In genomic region chr5:76763136-76763535, GRCh38 we compare ENCODE assay signal across 25 cellular contexts. TPM values are rescaled to one million over a fixed set of nuclear protein-coding genes. Genes with fewer than 3 reads are reported as not detected.
A peak's percentile ranks its signal among the peaks of the same experiment; 100 is the strongest.
DNase-seq lines count a peak whose midpoint lies in the region; ATAC-seq and TF ChIP-seq lines count a peak whose summit lies in the region.
"Had no signal": no experiment of that assay in that cellular context is flagged by ENCODE, and none has a peak within 500 bp of the region (broad histone marks: within the 10 kb centered on the region; RNA-seq: fewer than 3 reads in every experiment).

No MANE protein-coding gene starts in this region.

- peak overlapping the region; percentile 40 for H3K27ac Mint-ChIP-seq in activated CD8-positive, alpha-beta memory T cell treated with anti-CD3 and anti-CD28 coated beads, Interleukin-2, amount 10 ng/mL, durations not matched to agents 7 days and 5 days
- no peak overlapping the region for H3K27ac Mint-ChIP-seq in activated T-helper 17 cell treated with anti-CD3 and anti-CD28 coated beads, Interleukin-2, amount 50 U/mL, for 72 hours
- peak overlapping the region; percentile 87 to 94 for H3K27ac Mint-ChIP-seq in natural killer cell treated with Interleukin-12 subunit alpha and Interleukin-12 subunit beta and Interleukin-15 and Interleukin-18, amount 100 ng/mL, for 72 hours

- no peaks in the 10 kb centered on the region for H4K20me1 ChIP-seq in MM.1S (ENCODE audit: insufficient read depth, low read length)
- no peaks in the 10 kb centered on the region for H4K20me1 ChIP-seq in smooth muscle cell (ENCODE audit: low read depth)
- H4K20me1 ChIP-seq: BLaER1 had no signal

- no peak for TF ChIP-seq CTCF in MM.1S (IDR thresholded peaks at IDR 0.05; ENCODE audit: low read length)
- no peak for TF ChIP-seq CTCF in smooth muscle cell (IDR thresholded peaks at IDR 0.05; ENCODE audit: borderline replicate concordance, insufficient read depth, poor library complexity, severe bottlenecking)

- no peak overlapping the region for H3K9ac ChIP-seq in MM.1S (ENCODE audit: low read length)
- H3K9ac ChIP-seq in smooth muscle cell (ENCODE audit: low read depth), result no peak overlapping the region
- H3K9ac ChIP-seq: BLaER1, parathyroid adenoma had no signal

- H3K4me3 Mint-ChIP-seq in activated CD8-positive, alpha-beta memory T cell treated with anti-CD3 and anti-CD28 coated beads, Interleukin-2, amount 10 ng/mL, durations not matched to agents 7 days and 5 days, result no peak overlapping the region
- no peak overlapping the region for H3K4me3 Mint-ChIP-seq in activated T-helper 17 cell treated with anti-CD3 and anti-CD28 coated beads, Interleukin-2, amount 50 U/mL, for 72 hours
- H3K4me3 Mint-ChIP-seq in natural killer cell treated with Interleukin-12 subunit alpha and Interleukin-12 subunit beta and Interleukin-15 and Interleukin-18, amount 100 ng/mL, for 72 hours, result peak overlapping the region; percentile 72
- H3K4me3 Mint-ChIP-seq: naive thymus-derived CD8-positive, alpha-beta T cell had no signal

- no peaks in the 10 kb centered on the region; the same call in 1 of the 2 replicates for H3K27me3 ChIP-seq in MM.1S (replicated peaks; ENCODE audit: insufficient read depth, low read length)
- no peaks in the 10 kb centered on the region for H3K27me3 ChIP-seq in smooth muscle cell (ENCODE audit: low read depth)
- H3K27me3 ChIP-seq: adrenal gland, BLaER1, suprapubic skin, uterus had no signal

- H3K36me3 Mint-ChIP-seq in activated CD8-positive, alpha-beta memory T cell treated with anti-CD3 and anti-CD28 coated beads, Interleukin-2, amount 10 ng/mL, durations not matched to agents 7 days and 5 days, result peaks cover 19% of the 10 kb centered on the region
- no peaks in the 10 kb centered on the region for H3K36me3 Mint-ChIP-seq in activated T-helper 17 cell treated with anti-CD3 and anti-CD28 coated beads, Interleukin-2, amount 50 U/mL, for 72 hours (ENCODE audit: low read depth)
- peaks cover 20% of the 10 kb centered on the region for H3K36me3 Mint-ChIP-seq in natural killer cell treated with Interleukin-12 subunit alpha and Interleukin-12 subunit beta and Interleukin-15 and Interleukin-18, amount 100 ng/mL, for 72 hours
- H3K36me3 Mint-ChIP-seq: IgD-negative memory B cell had no signal

- peaks cover 5% of the 10 kb centered on the region for H3K9me3 Mint-ChIP-seq in activated CD8-positive, alpha-beta memory T cell treated with anti-CD3 and anti-CD28 coated beads, Interleukin-2, amount 10 ng/mL, durations not matched to agents 7 days and 5 days (ENCODE audit: low read depth)
- H3K9me3 Mint-ChIP-seq in activated T-helper 17 cell treated with anti-CD3 and anti-CD28 coated beads, Interleukin-2, amount 50 U/mL, for 72 hours, result no peaks in the 10 kb centered on the region
- peaks cover 6% of the 10 kb centered on the region for H3K9me3 Mint-ChIP-seq in natural killer cell treated with Interleukin-12 subunit alpha and Interleukin-12 subunit beta and Interleukin-15 and Interleukin-18, amount 100 ng/mL, for 72 hours

- CTCF ChIA-PET in activated CD8-positive, alpha-beta memory T cell treated with anti-CD3 and anti-CD28 coated beads, Interleukin-2, amount 10 ng/mL, durations not matched to agents 7 days and 5 days (lab: Charles Lee), result interaction anchor here (0.6 to 2.6 kb wide), 8 partner anchors 10 to 308 kb away, joined by 3 to 12 read pairs (median 5); no protein-coding TSS in a partner anchor

- H3K4me3 ChIP-seq in MM.1S (ENCODE audit: low read length) (no peak overlapping the region), smooth muscle cell (no peak overlapping the region)
- H3K4me3 ChIP-seq: adrenal gland, BLaER1, HAP-1, suprapubic skin, uterus had no signal

- H3K79me2 ChIP-seq in MM.1S (ENCODE audit: low read length) (no peaks in the 10 kb centered on the region), smooth muscle cell (ENCODE audit: low read depth) (no peaks in the 10 kb centered on the region)
- H3K79me2 ChIP-seq: parathyroid adenoma had no signal

- H3K4me1 ChIP-seq in MM.1S (ENCODE audit: low read length) (no peaks in the 10 kb centered on the region), smooth muscle cell (ENCODE audit: low read depth) (no peaks in the 10 kb centered on the region)
- H3K4me1 ChIP-seq: adrenal gland, BLaER1, HAP-1, parathyroid adenoma, suprapubic skin, uterus had no signal

- no peaks in the 10 kb centered on the region for H3K9me2 ChIP-seq in MM.1S (replicated peaks; ENCODE audit: insufficient read depth, low read length)

- H2AFZ ChIP-seq in MM.1S (ENCODE audit: low read length) (no peak overlapping the region), smooth muscle cell (ENCODE audit: low read depth) (no peak overlapping the region)
- H2AFZ ChIP-seq: parathyroid adenoma had no signal

- H3K9me3 ChIP-seq in MM.1S (replicated peaks; ENCODE audit: insufficient read depth, low read length) (no peaks in the 10 kb centered on the region), smooth muscle cell (replicated peaks; ENCODE audit: low read depth) (peaks cover 6% of the 10 kb centered on the region)
- H3K9me3 ChIP-seq: adrenal gland, BLaER1, HAP-1, suprapubic skin, uterus had no signal

- H3F3A ChIP-seq in MM.1S (ENCODE audit: insufficient read depth, low read length) (no peaks in the 10 kb centered on the region), smooth muscle cell (ENCODE audit: low read depth) (no peaks in the 10 kb centered on the region)

- peak; percentile 75 for DNase-seq in activated CD8-positive, alpha-beta memory T cell treated with anti-CD3 and anti-CD28 coated beads, Interleukin-2, amount 10 ng/mL, durations not matched to agents 7 days and 5 days
- no peak for DNase-seq in activated CD8-positive, alpha-beta memory T cell treated with anti-CD3 and anti-CD28 coated beads, Interleukin-2, amount 50 U/mL, for 4 hours
- DNase-seq in MM.1S (peak; percentile 48), smooth muscle cell (lab: John Stamatoyannopoulos, UW; ENCODE audit: unreplicated experiment) (no peak)
- DNase-seq in natural killer cell treated with Interleukin-12 subunit alpha and Interleukin-12 subunit beta and Interleukin-15 and Interleukin-18, amount 100 ng/mL, for 72 hours (ENCODE audit: low spot score), result peak; percentile 63
- DNase-seq: activated gamma-delta T cell treated with Interleukin-2 at 50 U/mL for 16 hours; adrenal gland; Calu3; EL; glutamatergic neuron; NCI-H187 treated with DMSO at 0.1 percent for 48 hours; NCI-H748 treated with DMSO at 0.1 percent for 48 hours; SHP77; stimulated activated CD4-positive, alpha-beta T cell treated with anti-CD3 and anti-CD28 coated beads, Interleukin-15, amount 100 ng/mL, for 24 hours; uterus had no signal

- H3K4me1 Mint-ChIP-seq in activated CD8-positive, alpha-beta memory T cell treated with anti-CD3 and anti-CD28 coated beads, Interleukin-2, amount 10 ng/mL, durations not matched to agents 7 days and 5 days, result peaks cover 17% of the 10 kb centered on the region
- H3K4me1 Mint-ChIP-seq in activated T-helper 17 cell treated with anti-CD3 and anti-CD28 coated beads, Interleukin-2, amount 50 U/mL, for 72 hours, result peaks cover 5% of the 10 kb centered on the region
- peaks cover 26 to 31% of the 10 kb centered on the region in 2 donors for H3K4me1 Mint-ChIP-seq in natural killer cell treated with Interleukin-12 subunit alpha and Interleukin-12 subunit beta and Interleukin-15 and Interleukin-18, amount 100 ng/mL, for 72 hours (ENCODE audit: low read depth in 2 of 2)
- H3K4me1 Mint-ChIP-seq: IgD-negative memory B cell had no signal

- no peaks in the 10 kb centered on the region for H3K27me3 Mint-ChIP-seq in activated CD8-positive, alpha-beta memory T cell treated with anti-CD3 and anti-CD28 coated beads, Interleukin-2, amount 10 ng/mL, durations not matched to agents 7 days and 5 days
- no peaks in the 10 kb centered on the region for H3K27me3 Mint-ChIP-seq in activated T-helper 17 cell treated with anti-CD3 and anti-CD28 coated beads, Interleukin-2, amount 50 U/mL, for 72 hours
- no peaks in the 10 kb centered on the region for H3K27me3 Mint-ChIP-seq in natural killer cell treated with Interleukin-12 subunit alpha and Interleukin-12 subunit beta and Interleukin-15 and Interleukin-18, amount 100 ng/mL, for 72 hours

- H3K4me2 ChIP-seq in MM.1S (ENCODE audit: low read depth, low read length) (no peak overlapping the region), smooth muscle cell (no peak overlapping the region)
- H3K4me2 ChIP-seq: BLaER1 had no signal

- ATAC-seq in activated CD8-positive, alpha-beta memory T cell treated with anti-CD3 and anti-CD28 coated beads, Interleukin-2, amount 10 ng/mL, durations not matched to agents 7 days and 5 days, result peak; percentile 96
- ATAC-seq in activated T-helper 17 cell treated with anti-CD3 and anti-CD28 coated beads, Interleukin-2, amount 50 U/mL, for 72 hours (replicated peaks), result peak; percentile 35
- ATAC-seq in natural killer cell treated with Interleukin-12 subunit alpha and Interleukin-12 subunit beta and Interleukin-15 and Interleukin-18, amount 100 ng/mL, for 72 hours, result peak; percentile 85 to 96
- ATAC-seq in HG02763 (IDR thresholded peaks at IDR 0.05; ENCODE audit: unreplicated experiment), result no peak
- ATAC-seq in HG02973 (IDR thresholded peaks at IDR 0.05; ENCODE audit: unreplicated experiment), result no peak
- ATAC-seq: sciatic nerve had no signal

- H3K27ac ChIP-seq in MM.1S (ENCODE audit: low read length) (no peak overlapping the region), smooth muscle cell (ENCODE audit: low read depth) (no peak overlapping the region)
- H3K27ac ChIP-seq: adrenal gland, BLaER1, parathyroid adenoma, suprapubic skin, uterus had no signal

- no peaks in the 10 kb centered on the region for H3K36me3 ChIP-seq in MM.1S (replicated peaks; ENCODE audit: insufficient read depth, low read length)
- no peaks in the 10 kb centered on the region for H3K36me3 ChIP-seq in smooth muscle cell (ENCODE audit: low read depth)
- H3K36me3 ChIP-seq: adrenal gland, BLaER1, HAP-1, suprapubic skin, uterus had no signal

RNA-seq across cellular contexts. Expression of gene F2R, which starts 47.2 kb away (rescaled TPM):
- total RNA-seq in activated CD8-positive, alpha-beta memory T cell treated with anti-CD3 and anti-CD28 coated beads, Interleukin-2, amount 10 ng/mL, durations not matched to agents 7 days and 5 days, result 10 to 100 TPM; 39.7 to 44.7 TPM
- 10 to 100 TPM in 1 of 2 donors, 1 to 10 TPM in 1; 9.4 to 33.4 TPM for total RNA-seq in activated T-helper 17 cell treated with anti-CD3 and anti-CD28 coated beads, Interleukin-2, amount 50 U/mL, for 72 hours
- total RNA-seq in natural killer cell treated with Interleukin-12 subunit alpha and Interleukin-12 subunit beta and Interleukin-15 and Interleukin-18, amount 100 ng/mL, for 72 hours, result 10 to 100 TPM in 1 of 2 donors, 1 to 10 TPM in 1; 8.1 to 23.7 TPM
- 135 and 140 TPM in 2 replicates for total RNA-seq in smooth muscle cell
- polyA plus RNA-seq in smooth muscle cell, result 83.3 and 103 TPM in 2 replicates

RNA-seq across cellular contexts. Expression of gene F2RL1, which starts 55.7 kb away (rescaled TPM):
- under 1 TPM; 0.47 to 0.82 TPM for total RNA-seq in activated CD8-positive, alpha-beta memory T cell treated with anti-CD3 and anti-CD28 coated beads, Interleukin-2, amount 10 ng/mL, durations not matched to agents 7 days and 5 days
- total RNA-seq in activated T-helper 17 cell treated with anti-CD3 and anti-CD28 coated beads, Interleukin-2, amount 50 U/mL, for 72 hours, result 1 to 10 TPM in 1 of 2 donors, under 1 TPM in 1; 0.85 to 1.9 TPM
- not detected for total RNA-seq in natural killer cell treated with Interleukin-12 subunit alpha and Interleukin-12 subunit beta and Interleukin-15 and Interleukin-18, amount 100 ng/mL, for 72 hours
- 76.4 and 88.3 TPM in 2 replicates for total RNA-seq in smooth muscle cell
- polyA plus RNA-seq in smooth muscle cell, result 42.6 and 53.8 TPM in 2 replicates

Comparison
In these comparisons a context has a peak if more than half of its experiments do, and no peak if none do; other contexts are left out.
1. DNase-seq: peak in activated CD8-positive, alpha-beta memory T cell treated with anti-CD3 and anti-CD28 coated beads, Interleukin-2, amount 10 ng/mL, durations not matched to agents 7 days and 5 days (single experiment), MM.1S (single experiment) and natural killer cell treated with Interleukin-12 subunit alpha and Interleukin-12 subunit beta and Interleukin-15 and Interleukin-18, amount 100 ng/mL, for 72 hours (single experiment); none in activated CD8-positive, alpha-beta memory T cell treated with anti-CD3 and anti-CD28 coated beads, Interleukin-2, amount 50 U/mL, for 4 hours (single experiment) and smooth muscle cell (single experiment).
2. ATAC-seq: peak in activated CD8-positive, alpha-beta memory T cell treated with anti-CD3 and anti-CD28 coated beads, Interleukin-2, amount 10 ng/mL, durations not matched to agents 7 days and 5 days (single experiment), activated T-helper 17 cell treated with anti-CD3 and anti-CD28 coated beads, Interleukin-2, amount 50 U/mL, for 72 hours (single experiment) and natural killer cell treated with Interleukin-12 subunit alpha and Interleukin-12 subunit beta and Interleukin-15 and Interleukin-18, amount 100 ng/mL, for 72 hours (2 of 2); none in HG02763 (single experiment) and HG02973 (single experiment).
3. RNA of gene F2RL1, which starts 55.7 kb away (total RNA-seq): 76.4 to 88.3 TPM in smooth muscle cell; 0.85 to 1.9 TPM in activated T-helper 17 cell treated with anti-CD3 and anti-CD28 coated beads, Interleukin-2, amount 50 U/mL, for 72 hours, 0.47 to 0.82 TPM in activated CD8-positive, alpha-beta memory T cell treated with anti-CD3 and anti-CD28 coated beads, Interleukin-2, amount 10 ng/mL, durations not matched to agents 7 days and 5 days and not detected in natural killer cell treated with Interleukin-12 subunit alpha and Interleukin-12 subunit beta and Interleukin-15 and Interleukin-18, amount 100 ng/mL, for 72 hours; every median in the first group is over 10 times any median in the second.